18 cellular contexts compared by ENCODE assay signal in genomic region chr3:43814461-43814860, GRCh38.
DNase-seq lines count a peak whose midpoint lies in the region; ATAC-seq and TF ChIP-seq lines count a peak whose summit lies in the region.
"Had no signal": no experiment of that assay in that cellular context is flagged by ENCODE, and none has a peak within 500 bp of the region (broad histone marks: within the 10 kb centered on the region; RNA-seq: fewer than 3 reads in every experiment).

No MANE protein-coding gene starts in this region.

- H3K79me2 ChIP-seq in trophoblast cell (ENCODE audit: control insufficient read depth, insufficient read depth, low read length, poor library complexity) = no peaks in the 10 kb centered on the region

- no peak overlapping the region for H2AFZ ChIP-seq in trophoblast cell (ENCODE audit: insufficient read depth, low read length, poor library complexity)

- no peak overlapping the region for H3K14ac ChIP-seq in trophoblast cell (ENCODE audit: low read length)

- no peak overlapping the region for H2BK120ac ChIP-seq in trophoblast cell (ENCODE audit: insufficient read depth, low read length, poor library complexity)

- H3K27me3 ChIP-seq in BLaER1 (no peaks in the 10 kb centered on the region), esophagus muscularis mucosa (no peaks in the 10 kb centered on the region), trophoblast cell (ENCODE audit: insufficient read depth, low read length) (no peaks in the 10 kb centered on the region)

- TF ChIP-seq CTCF in esophagus muscularis mucosa (IDR thresholded peaks at IDR 0.05) = no peak

- no peaks in the 10 kb centered on the region for H3K79me1 ChIP-seq in trophoblast cell (ENCODE audit: low read length)

- H4K91ac ChIP-seq in trophoblast cell (ENCODE audit: low read depth, low read length) = no peak overlapping the region

- H3K9me3 ChIP-seq in BLaER1 = no peaks in the 10 kb centered on the region
- H3K9me3 ChIP-seq in esophagus muscularis mucosa = no peaks in the 10 kb centered on the region
- peaks cover 2% of the 10 kb centered on the region for H3K9me3 ChIP-seq in trophoblast cell (ENCODE audit: insufficient read depth, low read depth, low read length)
- H3K9me3 ChIP-seq: A549, Caco-2 had no signal

- no peak overlapping the region for H2AK5ac ChIP-seq in trophoblast cell (ENCODE audit: low read length)

- no peak overlapping the region for H4K8ac ChIP-seq in trophoblast cell (ENCODE audit: low read depth, low read length)

- H4K12ac ChIP-seq in trophoblast cell (ENCODE audit: low read depth, low read length) = no peak overlapping the region

- intact Hi-C loops in esophagus muscularis mucosa (cut with DNase I) = no loop called here

- H3K23ac ChIP-seq in trophoblast cell (ENCODE audit: low read length) = peak overlapping the region; percentile 93

- ATAC-seq in GM21528 (IDR thresholded peaks at IDR 0.05; ENCODE audit: low FRiP score, unreplicated experiment) = no peak
- ATAC-seq: A549, GM12878 had no signal

- no peak for TF ChIP-seq POLR2A in esophagus muscularis mucosa (IDR thresholded peaks at IDR 0.05; ENCODE audit: low read depth)

- H3K4ac ChIP-seq in trophoblast cell (ENCODE audit: low read depth, low read length) = no peak overlapping the region

- no peak overlapping the region for H2BK5ac ChIP-seq in trophoblast cell (ENCODE audit: low read depth, low read length, poor library complexity)

- 67% methylated on average over 1 of the region's 1 CpG for WGBS in esophagus muscularis mucosa
- WGBS in trophoblast cell (ENCODE audit: extremely low coverage, insufficient coverage, insufficient read length) = no CpG with 5 or more reads among the region's 1 CpG

- no peaks in the 10 kb centered on the region for H4K20me1 ChIP-seq in BLaER1

- peak; percentile 79 for DNase-seq in COLO829 (ENCODE audit: low spot score)
- peak; percentile 72 for DNase-seq in esophagus muscularis mucosa (ENCODE audit: extremely low spot score)
- no peak for DNase-seq in trophoblast cell
- no peak for DNase-seq in activated CD4-positive, alpha-beta T cell treated with anti-CD3 and anti-CD28 coated beads, Interleukin-2, amount 50 U/mL, for 1 hour
- no peak for DNase-seq in EL
- DNase-seq: AML-193; Caco-2; Calu3; CD4-positive, alpha-beta T cell; CD8-positive, alpha-beta memory T cell; DMS79 treated with DMSO at 0.1 percent for 48 hours; GDM1 had no signal

- H3K4me1 ChIP-seq in BLaER1 = peaks cover 54% of the 10 kb centered on the region
- no peaks in the 10 kb centered on the region for H3K4me1 ChIP-seq in esophagus muscularis mucosa
- H3K4me1 ChIP-seq in trophoblast cell (ENCODE audit: control insufficient read depth in 1 of 2, insufficient read depth in 2 of 2, low read length in 2 of 2) = no peaks in the 10 kb centered on the region
- H3K4me1 ChIP-seq: A549, Caco-2 had no signal

- TF ChIP-seq EP300 in esophagus muscularis mucosa (IDR thresholded peaks at IDR 0.05) = no peak

- no peak overlapping the region for H2BK12ac ChIP-seq in trophoblast cell (ENCODE audit: low read length)

- H3K4me2 ChIP-seq in BLaER1 = peak overlapping the region; percentile 33
- no peak overlapping the region for H3K4me2 ChIP-seq in trophoblast cell (ENCODE audit: low read length)
- H3K4me2 ChIP-seq: A549 had no signal

- H3K9ac ChIP-seq in BLaER1 = no peak overlapping the region
- H3K9ac ChIP-seq in trophoblast cell (ENCODE audit: low read length) = peak overlapping the region; percentile 20

- no peak overlapping the region for H3K4me3 ChIP-seq in BLaER1
- H3K4me3 ChIP-seq in esophagus muscularis mucosa = no peak overlapping the region
- no peak overlapping the region for H3K4me3 ChIP-seq in trophoblast cell (ENCODE audit: low read depth, low read length)
- H3K4me3 ChIP-seq: A549, GM12878 had no signal

- H3K18ac ChIP-seq in trophoblast cell (ENCODE audit: low read length) = no peak overlapping the region

- H3K36me3 ChIP-seq in BLaER1 (no peaks in the 10 kb centered on the region), esophagus muscularis mucosa (no peaks in the 10 kb centered on the region), trophoblast cell (ENCODE audit: control insufficient read depth in 1 of 2, insufficient read depth in 2 of 2, low read length in 2 of 2) (no peaks in the 10 kb centered on the region)

- H3K27ac ChIP-seq in BLaER1 (no peak overlapping the region), esophagus muscularis mucosa (replicated peaks in 1 of 4) (no peak overlapping the region), trophoblast cell (ENCODE audit: low read depth, low read length) (no peak overlapping the region)
- H3K27ac ChIP-seq: 22Rv1, A549, C4-2B had no signal

Comparison
In these comparisons a context has a peak if more than half of its experiments do, and no peak if none do; other contexts are left out.
1. DNase-seq: peak in COLO829 (single experiment) and esophagus muscularis mucosa (single experiment); none in trophoblast cell (0 of 2), activated CD4-positive, alpha-beta T cell treated with anti-CD3 and anti-CD28 coated beads, Interleukin-2, amount 50 U/mL, for 1 hour (single experiment) and EL (single experiment).